ENCODE assay signal across 1 cellular context in genomic region chr3:58627580-58627894, GRCh38.
TF ChIP-seq lines count a peak whose summit lies in the region.

No MANE protein-coding gene starts in this region.

TF ChIP-seq in H1, 55 proteins besides CTCF, POLR2A, EP300 and RAD21:
- no peak for TF ChIP-seq POLR2AphosphoS5 (IDR thresholded peaks at IDR 0.05; ENCODE audit: low read depth, low read length)
- TF ChIP-seq JUN (IDR thresholded peaks at IDR 0.05; ENCODE audit: low read depth, low read length): no peak
- TF ChIP-seq ZNF274 (IDR thresholded peaks at IDR 0.05; ENCODE audit: borderline replicate concordance, extremely low read depth, low read length): no peak
- TF ChIP-seq PHF8 (conservative IDR thresholded peaks at IDR 0.05; ENCODE audit: low read depth, low read length): no peak
- TF ChIP-seq TEAD4 (IDR thresholded peaks at IDR 0.05; ENCODE audit: low read depth, low read length): no peak
